ENCODE assay signal across 17 cellular contexts in genomic region chr2:134933732-134934131, GRCh38.
"Had no signal": no experiment of that assay in that cellular context is flagged by ENCODE, and none has a peak within 500 bp of the region (broad histone marks: within the 10 kb centered on the region; RNA-seq: fewer than 3 reads in every experiment).

No MANE protein-coding gene starts in this region.

- DNase-seq: activated CD4-positive, alpha-beta T cell treated with anti-CD3 and anti-CD28 coated beads for 4 hours; activated effector memory CD4-positive, alpha-beta T cell treated with anti-CD3 and anti-CD28 coated beads, Interleukin-2, amount 50 U/mL, for 16 hours; activated naive CD8-positive, alpha-beta T cell treated with anti-CD3 and anti-CD28 coated beads, Interleukin-2, amount 10 ng/mL, durations not matched to agents 7 days and 5 days; aorta; esophagus squamous epithelium; foreskin fibroblast; glutamatergic neuron; immature natural killer cell; left cardiac atrium; mucosa of descending colon; naive thymus-derived CD8-positive, alpha-beta T cell; nucleus accumbens; sigmoid colon; stimulated activated CD4-positive, alpha-beta T cell treated with anti-CD3 and anti-CD28 coated beads, Interleukin-2, amount 100 ng/mL, for 24 hours; stimulated activated naive CD8-positive, alpha-beta T cell treated with anti-CD3 and anti-CD28 coated beads, Interleukin-15, Interleukin-2, amounts not matched to agents 100 U/mL and 50 U/mL, for 24 hours; T1000; upper lobe of left lung had no signal

- H3K27me3 Mint-ChIP-seq: activated naive CD8-positive, alpha-beta T cell treated with anti-CD3 and anti-CD28 coated beads, Interleukin-2, amount 10 ng/mL, durations not matched to agents 7 days and 5 days; naive thymus-derived CD8-positive, alpha-beta T cell had no signal

- H3K27ac ChIP-seq: esophagus squamous epithelium, sigmoid colon, upper lobe of left lung had no signal

- H3K9me3 ChIP-seq: esophagus squamous epithelium, mucosa of descending colon, sigmoid colon, upper lobe of left lung had no signal

- H3K4me3 ChIP-seq: esophagus squamous epithelium, mucosa of descending colon, sigmoid colon, upper lobe of left lung had no signal

- H3K27me3 ChIP-seq: esophagus squamous epithelium, sigmoid colon, upper lobe of left lung had no signal

- ATAC-seq: left cardiac atrium; mucosa of descending colon; naive thymus-derived CD8-positive, alpha-beta T cell; stimulated activated naive CD8-positive, alpha-beta T cell treated with anti-CD3 and anti-CD28 coated beads, Interleukin-15, Interleukin-2, amounts not matched to agents 100 U/mL and 50 U/mL, for 24 hours had no signal

- H3K9me3 Mint-ChIP-seq: activated naive CD8-positive, alpha-beta T cell treated with anti-CD3 and anti-CD28 coated beads, Interleukin-2, amount 10 ng/mL, durations not matched to agents 7 days and 5 days; immature natural killer cell; naive thymus-derived CD8-positive, alpha-beta T cell had no signal
